Comparison of ENCODE assay signal across 12 cellular contexts in genomic region chr12:52198454-52199215, GRCh38. TPM values are rescaled to one million over a fixed set of nuclear protein-coding genes. Genes with fewer than 3 reads are reported as not detected.
DNase-seq lines count a peak whose midpoint lies in the region; ATAC-seq and TF ChIP-seq lines count a peak whose summit lies in the region.
"Had no signal": no experiment of that assay in that cellular context is flagged by ENCODE, and none has a peak within 500 bp of the region (broad histone marks: within the 10 kb centered on the region; RNA-seq: fewer than 3 reads in every experiment).

No MANE protein-coding gene starts in this region.

- no peaks in the 10 kb centered on the region for H4K20me1 ChIP-seq in PC-3 (ENCODE audit: low read length)

- POLR2A ChIA-PET in RWPE1 (lab: Yijun Ruan, JAX; ENCODE audit: low non-redundant PET), result no interaction called here
- POLR2A ChIA-PET in PC-3 (lab: Charles Lee; ENCODE audit: unreplicated experiment), result no interaction called here

- no peak overlapping the region for H3K56ac ChIP-seq in mesendoderm (ENCODE audit: low read length)

- no peak overlapping the region for H4K5ac ChIP-seq in mesendoderm (ENCODE audit: low read length)

- CTCF ChIA-PET in RWPE1 (lab: Yijun Ruan, JAX), result no interaction called here
- CTCF ChIA-PET in PC-3 (lab: Charles Lee), result no interaction called here

- H4K8ac ChIP-seq in mesendoderm (ENCODE audit: low read depth, low read length), result no peak overlapping the region

- peaks cover 0 to 61% of the 10 kb centered on the region in 2 donors for H3K4me1 ChIP-seq in right atrium auricular region
- H3K4me1 ChIP-seq in subcutaneous abdominal adipose tissue (ENCODE audit: control insufficient read depth in 5 of 5, insufficient read depth in 5 of 5, low read length in 5 of 5), result peaks cover 9 to 57% (median 29%) of the 10 kb centered on the region in 5 donors
- H3K4me1 ChIP-seq in mesendoderm (ENCODE audit: control insufficient read depth, low read depth, low read length), result peaks cover 4% of the 10 kb centered on the region
- H3K4me1 ChIP-seq in PC-3 (ENCODE audit: insufficient read depth, low read length), result peaks cover 45% of the 10 kb centered on the region

- H3K4ac ChIP-seq in mesendoderm (ENCODE audit: low read depth, low read length), result no peak overlapping the region

- H3F3A ChIP-seq in PC-3 (ENCODE audit: low read length, unreplicated experiment), result no peaks in the 10 kb centered on the region

- no peak overlapping the region for H2BK15ac ChIP-seq in mesendoderm (replicated peaks; ENCODE audit: low read depth)

- TF ChIP-seq CTCF in RWPE1 (conservative IDR thresholded peaks at IDR 0.05; ENCODE audit: low read depth) (no peak), right atrium auricular region (IDR thresholded peaks at IDR 0.05) (no peak), PC-3 (conservative IDR thresholded peaks at IDR 0.05; ENCODE audit: low read depth, low read length) (no peak)

- H2AK5ac ChIP-seq in mesendoderm (ENCODE audit: low read length), result no peak overlapping the region

- no peak overlapping the region for H3K23ac ChIP-seq in mesendoderm (ENCODE audit: low read length)

- no peaks in the 10 kb centered on the region for H3K36me3 ChIP-seq in right atrium auricular region
- H3K36me3 ChIP-seq in subcutaneous abdominal adipose tissue (ENCODE audit: control insufficient read depth in 5 of 5, insufficient read depth in 5 of 5, low read length in 5 of 5), result no peaks in the 10 kb centered on the region
- H3K36me3 ChIP-seq in mesendoderm (ENCODE audit: control insufficient read depth, insufficient read depth, low read length), result no peaks in the 10 kb centered on the region
- no peaks in the 10 kb centered on the region for H3K36me3 ChIP-seq in PC-3 (ENCODE audit: low read depth, low read length)

- no peaks in the 10 kb centered on the region for H3K79me1 ChIP-seq in mesendoderm (ENCODE audit: low read length)

- BruUV-seq in PC-3 (replicated peaks; lab: Mats Ljungman, UMichigan), result no TSS peak

- intact Hi-C loops in PC-3 (cut with micrococcal nuclease), result no loop called here

- no peak overlapping the region for H2BK5ac ChIP-seq in mesendoderm (ENCODE audit: low read length)

- H3K27ac ChIP-seq in RWPE1 (peak overlapping the region; percentile 92), right atrium auricular region (peak overlapping the region; percentile 39 to 43), subcutaneous abdominal adipose tissue (ENCODE audit: low read depth, low read length) (peak overlapping the region; percentile 55), mesendoderm (ENCODE audit: low read depth, low read length) (no peak overlapping the region), PC-3 (ENCODE audit: low read length) (no peak overlapping the region)

- H3K18ac ChIP-seq in mesendoderm (ENCODE audit: low read length), result no peak overlapping the region

- H3K4me3 ChIP-seq in right atrium auricular region, result no peak overlapping the region
- H3K4me3 ChIP-seq in subcutaneous abdominal adipose tissue (ENCODE audit: low read depth in 1 of 5, low read length in 5 of 5), result no peak overlapping the region
- H3K4me3 ChIP-seq in mesendoderm (ENCODE audit: low read length), result no peak overlapping the region
- no peak overlapping the region for H3K4me3 ChIP-seq in PC-3 (ENCODE audit: low read length)

- peak; percentile 75 for DNase-seq in MV-4-11 (lab: John Stamatoyannopoulos, UW)
- no peak for DNase-seq in RWPE1 (ENCODE audit: low spot score)
- no peak for DNase-seq in right atrium auricular region (ENCODE audit: low spot score)
- DNase-seq in mesendoderm, result no peak
- no peak for DNase-seq in PC-3
- DNase-seq: activated CD4-positive, alpha-beta T cell treated with anti-CD3 and anti-CD28 coated beads, Interleukin-2, amount 10 ng/mL, durations not matched to agents 24 days and 14 days; activated gamma-delta T cell; NCI-H2171; retina had no signal

- H3K9me3 ChIP-seq in right atrium auricular region (no peaks in the 10 kb centered on the region), subcutaneous abdominal adipose tissue (ENCODE audit: control insufficient read depth in 5 of 5, low read length in 5 of 5) (no peaks in the 10 kb centered on the region), PC-3 (ENCODE audit: low read length) (no peaks in the 10 kb centered on the region)

- H3K27me3 ChIP-seq in right atrium auricular region, result no peaks in the 10 kb centered on the region
- H3K27me3 ChIP-seq in subcutaneous abdominal adipose tissue (ENCODE audit: control insufficient read depth in 5 of 5, insufficient read depth in 4 of 5, low read length in 5 of 5), result peaks cover 0 to 21% (median 3%) of the 10 kb centered on the region in 5 donors
- H3K27me3 ChIP-seq in mesendoderm (ENCODE audit: insufficient read depth, low read length, poor library complexity), result no peaks in the 10 kb centered on the region
- no peaks in the 10 kb centered on the region for H3K27me3 ChIP-seq in PC-3 (ENCODE audit: low read length)

- H3K9ac ChIP-seq in subcutaneous abdominal adipose tissue (ENCODE audit: low read length in 5 of 5) (no peak overlapping the region), mesendoderm (ENCODE audit: low read length) (no peak overlapping the region), PC-3 (ENCODE audit: low read length) (no peak overlapping the region)

- no peak overlapping the region for H2BK120ac ChIP-seq in mesendoderm (ENCODE audit: low read depth, low read length)

- no peak overlapping the region for H2AFZ ChIP-seq in PC-3 (ENCODE audit: low read length)

- WGBS in mesendoderm (ENCODE audit: extremely low coverage, insufficient coverage, low lambda C conversion rate), result no CpG with 5 or more reads among the region's 5 CpGs

- ATAC-seq in HG03025 (IDR thresholded peaks at IDR 0.05; ENCODE audit: low FRiP score, unreplicated experiment) (no peak), PC-3 (no peak)
- no peak for ATAC-seq in activated CD4-positive, CD25-positive, alpha-beta regulatory T cell treated with anti-CD3 and anti-CD28 coated beads, Interleukin-2, amount 50 U/mL, for 24 hours

- no peaks in the 10 kb centered on the region for H3K9me2 ChIP-seq in PC-3 (replicated peaks; ENCODE audit: low read length)

- H3K79me2 ChIP-seq in mesendoderm (ENCODE audit: control insufficient read depth, insufficient read depth, low read length) (no peaks in the 10 kb centered on the region), PC-3 (ENCODE audit: low read length) (no peaks in the 10 kb centered on the region)

- H3K4me2 ChIP-seq in mesendoderm (ENCODE audit: low read length) (no peak overlapping the region), PC-3 (ENCODE audit: low read length) (no peak overlapping the region)

RNA-seq across cellular contexts. Expression of gene KRT80, which starts 6.8 kb away (rescaled TPM):
- total RNA-seq in right atrium auricular region (1 to 10 TPM in 1 of 2 donors, under 1 TPM in 1; 0.30 to 1.5 TPM), PC-3 (2014; rRNA removed) (19.8 and 30.1 TPM in 2 replicates)
- polyA plus RNA-seq in mesendoderm (2013, experiment 1 of 2), result 0.21 TPM
- 0.24 TPM for polyA plus RNA-seq in mesendoderm (2013, experiment 2 of 2)
- total RNA-seq: activated CD4-positive, alpha-beta T cell treated with anti-CD3 and anti-CD28 coated beads, Interleukin-2, amount 10 ng/mL, durations not matched to agents 24 days and 14 days had no signal

RNA-seq across cellular contexts. Expression of gene KRT7, which starts 34.4 kb away (rescaled TPM):
- total RNA-seq in right atrium auricular region (10 to 100 TPM; 14.7 to 58.4 TPM), PC-3 (2014; rRNA removed) (2,144 and 2,979 TPM in 2 replicates)
- 0.83 TPM for polyA plus RNA-seq in mesendoderm (2013, experiment 1 of 2)
- polyA plus RNA-seq in mesendoderm (2013, experiment 2 of 2), result 0.88 TPM

Comparison
In these comparisons a context has a peak if more than half of its experiments do, and no peak if none do; other contexts are left out.
1. H3K27ac ChIP-seq: peak in RWPE1 (single experiment), right atrium auricular region (2 of 2) and subcutaneous abdominal adipose tissue (single experiment); none in mesendoderm (single experiment) and PC-3 (single experiment).
2. RNA of gene KRT7, which starts 34.4 kb away (total RNA-seq): 2,144 to 2,979 TPM in PC-3; 14.7 to 58.4 TPM in right atrium auricular region; every median in the first group is over 10 times any median in the second.